8 cellular contexts compared by ENCODE assay signal in genomic region chr11:67345949-67346819, GRCh38. TPM values are rescaled to one million over a fixed set of nuclear protein-coding genes. Genes with fewer than 3 reads are reported as not detected.
DNase-seq lines count a peak whose midpoint lies in the region; ATAC-seq, FAIRE-seq and TF ChIP-seq lines count a peak whose summit lies in the region.

No MANE protein-coding gene starts in this region.

- no peak for TF ChIP-seq POLR2A in H1 (IDR thresholded peaks at IDR 0.05; ENCODE audit: control extremely low read depth in 1 of 2, low read depth in 2 of 2, low read length in 2 of 2)
- no peak for TF ChIP-seq POLR2A in H54 (IDR thresholded peaks at IDR 0.05; ENCODE audit: low read depth, low read length)

- H2AK5ac ChIP-seq in H1 (ENCODE audit: low read depth, low read length): no peak overlapping the region

- H2BK120ac ChIP-seq in H1 (replicated peaks; ENCODE audit: low read depth, low read length): no peak overlapping the region

- H3K23ac ChIP-seq in H1 (ENCODE audit: insufficient read length): no peak overlapping the region

- no peak overlapping the region; the same call in 1 of the 2 replicates for H4K8ac ChIP-seq in H1 (ENCODE audit: extremely low read depth, insufficient read depth, low read length)

- H3K9ac ChIP-seq in H1 (replicated peaks in 1 of 4; ENCODE audit: extremely low read depth in 1 of 4, low read depth in 3 of 4, low read length in 3 of 4): no peak overlapping the region

- CTCF ChIA-PET in H1 (lab: Charles Lee; ENCODE audit: partially characterized antibody): interaction anchor here (0.7 to 4.7 kb wide), 36 partner anchors 10 to 281 kb away, joined by 3 to 55 read pairs (median 6); partner anchors contain the start of genes CLCF1, PPP1CA and RAD9A

- H3K36me3 ChIP-seq in GM06990 (ENCODE audit: control insufficient read depth, insufficient read depth, low read length) (no peaks in the 10 kb centered on the region), H1 (ENCODE audit: control insufficient read depth in 2 of 4, insufficient read depth in 4 of 4, low read length in 3 of 4) (no peaks in the 10 kb centered on the region)

- no peak overlapping the region for H3K18ac ChIP-seq in H1 (ENCODE audit: extremely low read depth, low read length)

- POLR2A ChIA-PET in H1 (lab: Charles Lee; ENCODE audit: partially characterized antibody): interaction anchor here (0.6 to 1.7 kb wide), 5 partner anchors 26 to 142 kb away, joined by 3 to 4 read pairs (median 3); no protein-coding TSS in a partner anchor

- H3K14ac ChIP-seq in H1 (ENCODE audit: insufficient read length): no peak overlapping the region

- H4K20me1 ChIP-seq in H1 (replicated peaks in 1 of 2; ENCODE audit: control insufficient read depth in 1 of 2, insufficient read depth in 2 of 2, low read length in 2 of 2): no peaks in the 10 kb centered on the region

- 0 out of 2 replicates have a peak overlapping the region, but pooled peaks have one; percentile 25 for H2BK15ac ChIP-seq in H1 (ENCODE audit: low read length)

- no peak for TF ChIP-seq EP300 in H1 (IDR thresholded peaks at IDR 0.05; ENCODE audit: borderline replicate concordance in 1 of 2, low read depth in 2 of 2, low read length in 2 of 2)

- H4K5ac ChIP-seq in H1 (ENCODE audit: insufficient read length, low read depth, low read length): no peak overlapping the region

- H4K91ac ChIP-seq in H1 (replicated peaks; ENCODE audit: insufficient read length, low read length): no peak overlapping the region

- H3K27me3 ChIP-seq in GM06990 (replicated peaks; ENCODE audit: control insufficient read depth, insufficient read depth, low read length) (no peaks in the 10 kb centered on the region), H1 (replicated peaks in 1 of 4; ENCODE audit: control insufficient read depth in 3 of 4, extremely low read depth in 1 of 4, insufficient read depth in 3 of 4, low read length in 3 of 4) (no peaks in the 10 kb centered on the region)

- no peak overlapping the region for H3K4me2 ChIP-seq in H1 (ENCODE audit: insufficient read depth in 1 of 2, low read depth in 2 of 2, low read length in 2 of 2)

- DNase-seq in AG09309 (ENCODE audit: low read depth): peak; percentile 44
- DNase-seq in GM06990 (ENCODE audit: extremely low read depth, insufficient read length): no peak
- peak; percentile 52 for DNase-seq in OCI-M1 (lab: John Stamatoyannopoulos, UW)
- no peak for DNase-seq in H1 (ENCODE audit: low read depth in 1 of 2, low spot score in 2 of 2)
- DNase-seq in omental fat pad (ENCODE audit: low spot score): no peak
- DNase-seq in H54 (ENCODE audit: insufficient read length, low spot score): no peak
- DNase-seq in posterior cingulate gyrus: no peak

- no peak overlapping the region for H2AFZ ChIP-seq in H1 (ENCODE audit: low read length)

- H3K79me1 ChIP-seq in H1 (ENCODE audit: low read depth, low read length): no peaks in the 10 kb centered on the region; the same call in 1 of the 2 replicates

- H3K79me2 ChIP-seq in H1 (ENCODE audit: control insufficient read depth in 1 of 2, insufficient read depth in 2 of 2, low read length in 2 of 2): no peaks in the 10 kb centered on the region

- intact Hi-C loops in posterior cingulate gyrus (cut with DNase I): no loop called here

- H2BK12ac ChIP-seq in H1 (ENCODE audit: low read depth, low read length): peak overlapping the region; percentile 62; the same call in 1 of the 2 replicates

- peak; percentile 55 to 63 for TF ChIP-seq RAD21 in H1 (IDR thresholded peaks at IDR 0.05 in 1 of 2, conservative IDR thresholded peaks at IDR 0.05 in 1 of 2; ENCODE audit: low read depth in 2 of 2, low read length in 2 of 2)

- ATAC-seq in omental fat pad (ENCODE audit: low FRiP score) (peak; percentile 51), HG03097 (IDR thresholded peaks at IDR 0.05; ENCODE audit: low FRiP score, unreplicated experiment) (no peak)

- WGBS in H1 (ENCODE audit: extremely low coverage in 1 of 2, insufficient coverage in 1 of 2, insufficient read length in 1 of 2, insufficient replicate concordance in 2 of 2, low coverage in 1 of 2, low lambda C conversion rate in 2 of 2, missing lambda C conversion rate in 1 of 2), 2 experiments: 80% methylated on average over 7 of the region's 7 CpGs; no CpG with 5 or more reads in 1 of the 2 experiments

- no peak overlapping the region for H2BK5ac ChIP-seq in H1 (ENCODE audit: low read depth, low read length)

- H3K4me3 ChIP-seq in AG09309 (ENCODE audit: control insufficient read depth, low read depth, low read length) (no peak overlapping the region), GM06990 (replicated peaks; ENCODE audit: low read depth, low read length) (no peak overlapping the region), H1 (ENCODE audit: extremely low read depth in 1 of 4, insufficient read depth in 2 of 4, low read depth in 3 of 4, low read length in 4 of 4) (no peak overlapping the region)

- no peak overlapping the region for H2BK20ac ChIP-seq in H1 (ENCODE audit: low read length)

- FAIRE-seq in H1 (lab: Jason Lieb, UNC): peak; percentile 19
- no peak for FAIRE-seq in H54 (lab: Jason Lieb, UNC)

- H3K4ac ChIP-seq in H1 (replicated peaks; ENCODE audit: insufficient read length, low read depth, low read length): no peak overlapping the region

- TF ChIP-seq CTCF in AG09309 (IDR thresholded peaks at IDR 0.05; ENCODE audit: control insufficient read depth, insufficient read depth, low read depth, low read length, missing control alignments) (peak; percentile 86), GM06990 (IDR thresholded peaks at IDR 0.05; ENCODE audit: insufficient read depth, low read length, poor library complexity, severe bottlenecking) (peak; percentile 90), H1 (IDR thresholded peaks at IDR 0.05; ENCODE audit: control extremely low read depth in 1 of 3, insufficient read depth in 1 of 3, low read depth in 1 of 3, low read length in 3 of 3) (peak in 2 of 3 experiments; percentile 68 to 86; a peak in 3 of 4 replicates), omental fat pad (IDR thresholded peaks at IDR 0.05) (no peak)

- H3K4me1 ChIP-seq in H1 (replicated peaks in 1 of 4; ENCODE audit: control insufficient read depth in 3 of 4, insufficient read depth in 4 of 4, low read length in 3 of 4): no peaks in the 10 kb centered on the region

- H3K56ac ChIP-seq in H1 (replicated peaks; ENCODE audit: insufficient read length, low read depth, low read length): no peak overlapping the region

- H3K23me2 ChIP-seq in H1 (ENCODE audit: low read depth, low read length): no peaks in the 10 kb centered on the region

- no peaks in the 10 kb centered on the region for H3K9me3 ChIP-seq in H1 (ENCODE audit: insufficient read depth in 2 of 2, low read depth in 1 of 2, low read length in 1 of 2)

- no peak overlapping the region for H3K27ac ChIP-seq in H1 (ENCODE audit: low read depth, low read length)

RNA-seq across cellular contexts. Expression of gene POLD4, which starts 7.2 kb away (rescaled TPM):
- total RNA-seq in H1 (2021; fragmentation: NEBNext Ultra II Directional; extraction: Animal tissue kit (Norgen Biotek cat#: 25700)): 18.5 and 21.2 TPM in 2 replicates
- polyA plus RNA-seq in H1 (2011; rRNA removed): 46.7 and 72.0 TPM in 2 replicates
- 40.6 TPM for polyA plus RNA-seq in H1 (2011; cell fraction: cytosol; rRNA removed)
- 35.3 TPM for polyA plus RNA-seq in H1 (2011; cell fraction: nucleus; rRNA removed)
- 18.8 to 31.5 TPM (median 27.6 TPM) in 4 replicates for polyA plus RNA-seq in H1 (2012, experiment 1 of 2)
- 33.8 TPM for polyA plus RNA-seq in H1 (2012, experiment 2 of 2)
- 25.0 TPM for polyA plus RNA-seq in H1 (2013, experiment 1 of 2)
- 25.1 TPM for polyA plus RNA-seq in H1 (2013, experiment 2 of 2)
- 6.8 and 7.2 TPM in 2 replicates for polyA minus RNA-seq in H1 (2011; rRNA and poly(A)+ RNA removed)
- polyA minus RNA-seq in H1 (2011; cell fraction: cytosol; rRNA and poly(A)+ RNA removed): 12.2 TPM
- polyA minus RNA-seq in H1 (2011; cell fraction: nucleus; rRNA and poly(A)+ RNA removed): 11.0 TPM
- total RNA-seq in omental fat pad: 100 to 1,000 TPM in 1 of 4 donors, 10 to 100 TPM in 3; 67.5 to 141 (median 81.9) TPM

RNA-seq across cellular contexts. Expression of gene CLCF1, which starts 27.2 kb away (rescaled TPM):
- 0.32 and 0.57 TPM in 2 replicates for total RNA-seq in H1 (2021; fragmentation: NEBNext Ultra II Directional; extraction: Animal tissue kit (Norgen Biotek cat#: 25700))
- 1.2 and 2.6 TPM in 2 replicates for polyA plus RNA-seq in H1 (2011; rRNA removed)
- polyA plus RNA-seq in H1 (2011; cell fraction: cytosol; rRNA removed): 1.0 TPM
- polyA plus RNA-seq in H1 (2011; cell fraction: nucleus; rRNA removed): 2.7 TPM
- polyA plus RNA-seq in H1 (2012, experiment 1 of 2): 0.81 to 1.2 TPM (median 1.0 TPM) in 4 replicates
- 0.81 TPM for polyA plus RNA-seq in H1 (2012, experiment 2 of 2)
- polyA plus RNA-seq in H1 (2013, experiment 1 of 2): 0.95 TPM
- polyA plus RNA-seq in H1 (2013, experiment 2 of 2): 0.66 TPM
- polyA minus RNA-seq in H1 (2011; rRNA and poly(A)+ RNA removed): 0.54 TPM in 2 replicates
- polyA minus RNA-seq in H1 (2011; cell fraction: cytosol; rRNA and poly(A)+ RNA removed): not detected
- polyA minus RNA-seq in H1 (2011; cell fraction: nucleus; rRNA and poly(A)+ RNA removed): 0.40 TPM
- 10 to 100 TPM in 3 of 4 donors, 1 to 10 TPM in 1; 4.1 to 51.4 (median 25.1) TPM for total RNA-seq in omental fat pad

RNA-seq across cellular contexts. Expression of gene SSH3, which starts 42.9 kb away (rescaled TPM):
- total RNA-seq in H1 (2021; fragmentation: NEBNext Ultra II Directional; extraction: Animal tissue kit (Norgen Biotek cat#: 25700)): 19.8 and 23.6 TPM in 2 replicates
- 16.9 and 23.6 TPM in 2 replicates for polyA plus RNA-seq in H1 (2011; rRNA removed)
- polyA plus RNA-seq in H1 (2011; cell fraction: cytosol; rRNA removed): 19.8 TPM
- polyA plus RNA-seq in H1 (2011; cell fraction: nucleus; rRNA removed): 80.6 TPM
- polyA plus RNA-seq in H1 (2012, experiment 1 of 2): 23.8 to 38.6 TPM (median 31.8 TPM) in 4 replicates
- 16.9 TPM for polyA plus RNA-seq in H1 (2012, experiment 2 of 2)
- polyA plus RNA-seq in H1 (2013, experiment 1 of 2): 49.3 TPM
- 53.9 TPM for polyA plus RNA-seq in H1 (2013, experiment 2 of 2)
- polyA minus RNA-seq in H1 (2011; rRNA and poly(A)+ RNA removed): 6.9 and 9.6 TPM in 2 replicates
- polyA minus RNA-seq in H1 (2011; cell fraction: cytosol; rRNA and poly(A)+ RNA removed): 12.3 TPM
- polyA minus RNA-seq in H1 (2011; cell fraction: nucleus; rRNA and poly(A)+ RNA removed): 14.5 TPM
- total RNA-seq in omental fat pad: 10 to 100 TPM; 22.6 to 44.6 (median 28.3) TPM

RNA-seq across cellular contexts. Expression of gene RAD9A, which starts 45.6 kb away (rescaled TPM):
- total RNA-seq in H1 (2021; fragmentation: NEBNext Ultra II Directional; extraction: Animal tissue kit (Norgen Biotek cat#: 25700)): 20.8 and 22.2 TPM in 2 replicates
- 25.5 and 29.6 TPM in 2 replicates for polyA plus RNA-seq in H1 (2011; rRNA removed)
- 25.1 TPM for polyA plus RNA-seq in H1 (2011; cell fraction: cytosol; rRNA removed)
- polyA plus RNA-seq in H1 (2011; cell fraction: nucleus; rRNA removed): 76.6 TPM
- 19.7 to 23.9 TPM (median 22.6 TPM) in 4 replicates for polyA plus RNA-seq in H1 (2012, experiment 1 of 2)
- 19.6 TPM for polyA plus RNA-seq in H1 (2012, experiment 2 of 2)
- 19.6 TPM for polyA plus RNA-seq in H1 (2013, experiment 1 of 2)
- 18.6 TPM for polyA plus RNA-seq in H1 (2013, experiment 2 of 2)
- polyA minus RNA-seq in H1 (2011; rRNA and poly(A)+ RNA removed): 5.9 and 10.4 TPM in 2 replicates
- 10.0 TPM for polyA minus RNA-seq in H1 (2011; cell fraction: cytosol; rRNA and poly(A)+ RNA removed)
- polyA minus RNA-seq in H1 (2011; cell fraction: nucleus; rRNA and poly(A)+ RNA removed): 17.6 TPM
- 10 to 100 TPM in 2 of 4 donors, 1 to 10 TPM in 2; 5.5 to 18.0 (median 10.4) TPM for total RNA-seq in omental fat pad

RNA-seq across cellular contexts. Expression of gene PPP1CA, which starts 55.5 kb away (rescaled TPM):
- total RNA-seq in H1 (2021; fragmentation: NEBNext Ultra II Directional; extraction: Animal tissue kit (Norgen Biotek cat#: 25700)): 198 and 210 TPM in 2 replicates
- 359 and 430 TPM in 2 replicates for polyA plus RNA-seq in H1 (2011; rRNA removed)
- polyA plus RNA-seq in H1 (2011; cell fraction: cytosol; rRNA removed): 274 TPM
- polyA plus RNA-seq in H1 (2011; cell fraction: nucleus; rRNA removed): 218 TPM
- polyA plus RNA-seq in H1 (2012, experiment 1 of 2): 139 to 201 TPM (median 197 TPM) in 4 replicates
- 283 TPM for polyA plus RNA-seq in H1 (2012, experiment 2 of 2)
- 157 TPM for polyA plus RNA-seq in H1 (2013, experiment 1 of 2)
- 156 TPM for polyA plus RNA-seq in H1 (2013, experiment 2 of 2)
- 140 and 166 TPM in 2 replicates for polyA minus RNA-seq in H1 (2011; rRNA and poly(A)+ RNA removed)
- polyA minus RNA-seq in H1 (2011; cell fraction: cytosol; rRNA and poly(A)+ RNA removed): 98.8 TPM
- polyA minus RNA-seq in H1 (2011; cell fraction: nucleus; rRNA and poly(A)+ RNA removed): 65.8 TPM
- 100 to 1,000 TPM in 2 of 4 donors, 10 to 100 TPM in 2; 91.9 to 110 (median 97.6) TPM for total RNA-seq in omental fat pad

Comparison
In these comparisons a context has a peak if more than half of its experiments do, and no peak if none do; other contexts are left out.
1. DNase-seq: peak in AG09309 (single experiment) and OCI-M1 (single experiment); none in GM06990 (single experiment), H1 (0 of 2), omental fat pad (single experiment), H54 (single experiment) and posterior cingulate gyrus (0 of 10).
2. CTCF ChIP-seq: peak in AG09309 (single experiment), GM06990 (single experiment) and H1 (2 of 3); none in omental fat pad (0 of 3).